In the genomic region with DNA sequence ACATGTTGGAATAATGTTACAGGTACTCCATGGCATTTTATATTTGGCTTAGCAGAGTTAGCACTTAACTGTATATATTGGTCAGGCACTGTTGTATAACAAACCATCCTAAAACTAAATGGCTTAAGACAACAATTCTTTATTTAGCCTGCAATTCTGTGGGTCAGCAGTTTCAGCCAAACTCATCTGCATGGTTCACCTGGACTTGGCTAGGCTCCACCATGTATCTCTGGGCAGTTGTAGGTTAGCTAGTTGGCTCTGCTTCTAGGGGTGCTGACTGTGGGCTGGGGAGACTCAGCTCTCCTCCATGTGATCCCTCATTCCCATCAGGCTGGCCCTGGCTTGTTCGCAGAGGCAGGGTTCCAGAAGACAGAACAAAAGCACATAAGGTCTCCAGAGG, we compare ENCODE assay signal across 22 cellular contexts. TPM values are rescaled to one million over a fixed set of nuclear protein-coding genes. Genes with fewer than 3 reads are reported as not detected.
A peak's percentile ranks its signal among the peaks of the same experiment; 100 is the strongest.
DNase-seq lines count a peak whose midpoint lies in the region; ATAC-seq and TF ChIP-seq lines count a peak whose summit lies in the region.
"Had no signal": no experiment of that assay in that cellular context is flagged by ENCODE, and none has a peak within 500 bp of the region (broad histone marks: within the 10 kb centered on the region; RNA-seq: fewer than 3 reads in every experiment).

No MANE protein-coding gene starts in this region.

- H3K9ac ChIP-seq in KMS-11, result no peak overlapping the region

- H2AFZ ChIP-seq in KMS-11 (ENCODE audit: low read depth), result no peak overlapping the region

- ATAC-seq in left lobe of liver (peak; percentile 78), sciatic nerve (peak; percentile 16), GM18867 (IDR thresholded peaks at IDR 0.05; ENCODE audit: unreplicated experiment) (no peak), HG03571 (IDR thresholded peaks at IDR 0.05; ENCODE audit: unreplicated experiment) (no peak)
- ATAC-seq: A549, HCT116, K562, Panc1 had no signal

- no peak for TF ChIP-seq CTCF in KMS-11 (conservative IDR thresholded peaks at IDR 0.05; ENCODE audit: low read depth, low read length)

- H3K27me3 ChIP-seq in KMS-11 (ENCODE audit: insufficient read depth, low read depth), result no peaks in the 10 kb centered on the region
- H3K27me3 ChIP-seq: SJSA1 had no signal

- no peaks in the 10 kb centered on the region for H4K20me1 ChIP-seq in KMS-11 (ENCODE audit: insufficient read depth)

- H3K36me3 ChIP-seq in KMS-11 (ENCODE audit: insufficient read depth), result no peaks in the 10 kb centered on the region
- H3K36me3 ChIP-seq: SJSA1 had no signal

- no peaks in the 10 kb centered on the region for H3K79me2 ChIP-seq in KMS-11 (ENCODE audit: insufficient read depth, low read depth)

- intact Hi-C loops in sciatic nerve (cut with DNase I), result no loop called here

- DNase-seq in caudate nucleus (lab: John Stamatoyannopoulos, UW) (no peak), left lobe of liver (ENCODE audit: low spot score) (peak; percentile 48), sciatic nerve (ENCODE audit: low spot score) (no peak), cerebellum (ENCODE audit: low spot score) (no peak)
- DNase-seq: Caco-2; CD4-positive, alpha-beta T cell; DMS153; GF-D8; GOT3; MV-4-11; NCI-H1417; NCI-H187 treated with DMSO at 0.1 percent for 48 hours; NCI-H345; NCI-H526 had no signal

- H3K4me3 ChIP-seq in KMS-11 (IDR thresholded peaks at IDR 0.05; ENCODE audit: insufficient read depth, low read depth, low read length), result no peak overlapping the region
- H3K4me3 ChIP-seq: A549, K562, SJSA1 had no signal

- peak overlapping the region; percentile 64 for H3K4me2 ChIP-seq in KMS-11
- H3K4me2 ChIP-seq: A549 had no signal

- H3K27ac ChIP-seq in KMS-11, result no peak overlapping the region; the same call in 1 of the 2 replicates
- H3K27ac ChIP-seq in caudate nucleus (ENCODE audit: low read depth, low read length), result peak overlapping the region; percentile 15
- H3K27ac ChIP-seq: A549 had no signal

- peaks cover 52% of the 10 kb centered on the region for H3K4me1 ChIP-seq in KMS-11 (ENCODE audit: low read depth, poor library complexity, severe bottlenecking)
- H3K4me1 ChIP-seq: Caco-2 had no signal

RNA-seq across cellular contexts. Expression of a gene that starts 34.4 kb away (rescaled TPM):
- 2.2 TPM for total RNA-seq in left lobe of liver
- 15.2 TPM for total RNA-seq in sciatic nerve
- total RNA-seq in cerebellum, result 11.6 TPM
- total RNA-seq: CD4-positive, alpha-beta T cell had no signal

Comparison
In these comparisons a context has a peak if more than half of its experiments do, and no peak if none do; other contexts are left out.
1. ATAC-seq: peak in left lobe of liver (single experiment) and sciatic nerve (single experiment); none in GM18867 (single experiment) and HG03571 (single experiment).